8 cellular contexts compared by ENCODE assay signal in genomic region chr14:39168591-39168990, GRCh38. TPM values are rescaled to one million over a fixed set of nuclear protein-coding genes. Genes with fewer than 3 reads are reported as not detected.
DNase-seq lines count a peak whose midpoint lies in the region; ATAC-seq and TF ChIP-seq lines count a peak whose summit lies in the region.

No MANE protein-coding gene starts in this region.

- intact Hi-C loops in activated naive CD4-positive, alpha-beta T cell treated with anti-CD3 and anti-CD28 coated beads for 36 hours (cut with micrococcal nuclease): no loop called here

- POLR2A ChIA-PET in activated naive CD8-positive, alpha-beta T cell treated with anti-CD3 and anti-CD28 coated beads, Interleukin-2, amount 10 ng/mL, durations not matched to agents 7 days and 5 days (lab: Charles Lee): interaction anchor here (1.3 kb wide), 1 partner anchor 55 kb away, joined by 4 read pairs; no protein-coding TSS in a partner anchor

- no peaks in the 10 kb centered on the region for H3K9me3 ChIP-seq in subcutaneous abdominal adipose tissue (ENCODE audit: control insufficient read depth in 5 of 5, low read length in 5 of 5)

- no peak overlapping the region for H3K27ac ChIP-seq in subcutaneous abdominal adipose tissue (ENCODE audit: low read depth, low read length)

- no peak overlapping the region for H3K27ac Mint-ChIP-seq in activated naive CD4-positive, alpha-beta T cell treated with anti-CD3 and anti-CD28 coated beads for 36 hours
- peak overlapping the region in 1 of 2 donors; percentile 97 for H3K27ac Mint-ChIP-seq in activated naive CD4-positive, alpha-beta T cell treated with anti-CD3 and anti-CD28 coated beads, Interleukin-2, amount 50 U/mL, for 72 hours
- peak overlapping the region; percentile 30 for H3K27ac Mint-ChIP-seq in activated naive CD8-positive, alpha-beta T cell treated with anti-CD3 and anti-CD28 coated beads, Interleukin-2, amount 10 ng/mL, durations not matched to agents 7 days and 5 days

- H3K27me3 ChIP-seq in kidney epithelial cell (ENCODE audit: control insufficient read depth, insufficient read depth, low read length) (no peaks in the 10 kb centered on the region), subcutaneous abdominal adipose tissue (ENCODE audit: control insufficient read depth in 5 of 5, insufficient read depth in 4 of 5, low read length in 5 of 5) (no peaks in the 10 kb centered on the region)

- CTCF ChIA-PET in activated naive CD4-positive, alpha-beta T cell treated with anti-CD3 and anti-CD28 coated beads for 36 hours (lab: Charles Lee): no interaction called here

- no peak for ATAC-seq in activated naive CD4-positive, alpha-beta T cell treated with anti-CD3 and anti-CD28 coated beads, Interleukin-2, amount 50 U/mL, for 72 hours
- no peak for ATAC-seq in activated naive CD8-positive, alpha-beta T cell treated with anti-CD3 and anti-CD28 coated beads, Interleukin-2, amount 10 ng/mL, durations not matched to agents 7 days and 5 days (ENCODE audit: low read depth)
- no peak for ATAC-seq in GM18868 (IDR thresholded peaks at IDR 0.05; ENCODE audit: unreplicated experiment)

- H3K4me3 Mint-ChIP-seq in activated naive CD4-positive, alpha-beta T cell treated with anti-CD3 and anti-CD28 coated beads for 36 hours: peak overlapping the region; percentile 85
- H3K4me3 Mint-ChIP-seq in activated naive CD8-positive, alpha-beta T cell treated with anti-CD3 and anti-CD28 coated beads, Interleukin-2, amount 10 ng/mL, durations not matched to agents 7 days and 5 days: peak overlapping the region; percentile 86

- H3K4me3 ChIP-seq in kidney epithelial cell (ENCODE audit: low read depth, low read length) (peak overlapping the region; percentile 63), subcutaneous abdominal adipose tissue (ENCODE audit: low read depth in 1 of 5, low read length in 5 of 5) (peak overlapping the region; percentile 87 to 100 (median 98))

- no peaks in the 10 kb centered on the region for H3K9me3 Mint-ChIP-seq in activated naive CD4-positive, alpha-beta T cell treated with anti-CD3 and anti-CD28 coated beads for 36 hours
- H3K9me3 Mint-ChIP-seq in activated naive CD4-positive, alpha-beta T cell treated with anti-CD3 and anti-CD28 coated beads, Interleukin-2, amount 50 U/mL, for 72 hours: no peaks in the 10 kb centered on the region
- no peaks in the 10 kb centered on the region for H3K9me3 Mint-ChIP-seq in activated naive CD8-positive, alpha-beta T cell treated with anti-CD3 and anti-CD28 coated beads, Interleukin-2, amount 10 ng/mL, durations not matched to agents 7 days and 5 days

- H3K36me3 Mint-ChIP-seq in activated naive CD4-positive, alpha-beta T cell treated with anti-CD3 and anti-CD28 coated beads for 36 hours (ENCODE audit: low read depth): peaks cover 20% of the 10 kb centered on the region
- H3K36me3 Mint-ChIP-seq in activated naive CD4-positive, alpha-beta T cell treated with anti-CD3 and anti-CD28 coated beads, Interleukin-2, amount 50 U/mL, for 72 hours: peaks cover 17 to 21% of the 10 kb centered on the region in 2 donors
- peaks cover 13% of the 10 kb centered on the region for H3K36me3 Mint-ChIP-seq in activated naive CD8-positive, alpha-beta T cell treated with anti-CD3 and anti-CD28 coated beads, Interleukin-2, amount 10 ng/mL, durations not matched to agents 7 days and 5 days

- no peak for TF ChIP-seq CTCF in kidney epithelial cell (IDR thresholded peaks at IDR 0.05; ENCODE audit: insufficient read depth, low read length, poor library complexity, severe bottlenecking)

- DNase-seq in activated naive CD4-positive, alpha-beta T cell treated with anti-CD3 and anti-CD28 coated beads for 36 hours: no peak
- no peak for DNase-seq in activated naive CD4-positive, alpha-beta T cell treated with anti-CD3 and anti-CD28 coated beads, Interleukin-2, amount 50 U/mL, for 72 hours (ENCODE audit: low spot score in 2 of 2)
- no peak for DNase-seq in activated naive CD8-positive, alpha-beta T cell treated with anti-CD3 and anti-CD28 coated beads, Interleukin-2, amount 10 ng/mL, durations not matched to agents 7 days and 5 days
- DNase-seq in kidney epithelial cell (ENCODE audit: low read depth) (no peak), HuH-7 (ENCODE audit: low spot score) (no peak), Kasumi-1 (lab: John Stamatoyannopoulos, UW) (no peak)

- H3K9ac ChIP-seq in subcutaneous abdominal adipose tissue (ENCODE audit: low read length in 5 of 5): peak overlapping the region in 4 of 5 donors; percentile 86 to 99 (median 92)

- H3K4me1 ChIP-seq in subcutaneous abdominal adipose tissue (ENCODE audit: control insufficient read depth in 5 of 5, insufficient read depth in 5 of 5, low read length in 5 of 5): peaks cover 3 to 31% (median 26%) of the 10 kb centered on the region in 5 donors

- H3K36me3 ChIP-seq in kidney epithelial cell (ENCODE audit: control insufficient read depth, insufficient read depth, low read length): no peaks in the 10 kb centered on the region
- peaks cover 0 to 9% (median 0%) of the 10 kb centered on the region in 5 donors for H3K36me3 ChIP-seq in subcutaneous abdominal adipose tissue (ENCODE audit: control insufficient read depth in 5 of 5, insufficient read depth in 5 of 5, low read length in 5 of 5)

- peaks cover 45% of the 10 kb centered on the region for H3K4me1 Mint-ChIP-seq in activated naive CD4-positive, alpha-beta T cell treated with anti-CD3 and anti-CD28 coated beads for 36 hours (ENCODE audit: low read depth)
- peaks cover 32% of the 10 kb centered on the region for H3K4me1 Mint-ChIP-seq in activated naive CD8-positive, alpha-beta T cell treated with anti-CD3 and anti-CD28 coated beads, Interleukin-2, amount 10 ng/mL, durations not matched to agents 7 days and 5 days

- H3K27me3 Mint-ChIP-seq in activated naive CD4-positive, alpha-beta T cell treated with anti-CD3 and anti-CD28 coated beads for 36 hours (ENCODE audit: low read depth): no peaks in the 10 kb centered on the region
- H3K27me3 Mint-ChIP-seq in activated naive CD8-positive, alpha-beta T cell treated with anti-CD3 and anti-CD28 coated beads, Interleukin-2, amount 10 ng/mL, durations not matched to agents 7 days and 5 days: no peaks in the 10 kb centered on the region

RNA-seq across cellular contexts. Expression of gene TRAPPC6B, which starts 1.5 kb away (rescaled TPM):
- 10 to 100 TPM; 19.8 TPM for total RNA-seq in activated naive CD4-positive, alpha-beta T cell treated with anti-CD3 and anti-CD28 coated beads for 36 hours
- 10 to 100 TPM; 21.5 to 29.4 TPM for total RNA-seq in activated naive CD4-positive, alpha-beta T cell treated with anti-CD3 and anti-CD28 coated beads, Interleukin-2, amount 50 U/mL, for 72 hours
- 10 to 100 TPM; 30.9 to 34.3 TPM for total RNA-seq in activated naive CD8-positive, alpha-beta T cell treated with anti-CD3 and anti-CD28 coated beads, Interleukin-2, amount 10 ng/mL, durations not matched to agents 7 days and 5 days
- 27.9 and 29.5 TPM in 2 replicates for total RNA-seq in kidney epithelial cell

RNA-seq across cellular contexts. Expression of gene PNN, which starts 6.5 kb away (rescaled TPM):
- 100 to 1,000 TPM in 1 of 2 experiments, 10 to 100 TPM in 1; 99.6 to 100 TPM for total RNA-seq in activated naive CD4-positive, alpha-beta T cell treated with anti-CD3 and anti-CD28 coated beads for 36 hours
- 100 to 1,000 TPM; 114 to 122 TPM for total RNA-seq in activated naive CD4-positive, alpha-beta T cell treated with anti-CD3 and anti-CD28 coated beads, Interleukin-2, amount 50 U/mL, for 72 hours
- 100 to 1,000 TPM; 105 TPM for total RNA-seq in activated naive CD8-positive, alpha-beta T cell treated with anti-CD3 and anti-CD28 coated beads, Interleukin-2, amount 10 ng/mL, durations not matched to agents 7 days and 5 days
- 22.6 and 33.5 TPM in 2 replicates for total RNA-seq in kidney epithelial cell

RNA-seq across cellular contexts. Expression of gene GEMIN2, which starts 54.5 kb away (rescaled TPM):
- total RNA-seq in activated naive CD4-positive, alpha-beta T cell treated with anti-CD3 and anti-CD28 coated beads for 36 hours: 10 to 100 TPM; 20.7 to 22.7 TPM
- 10 to 100 TPM; 25.0 to 49.0 TPM for total RNA-seq in activated naive CD4-positive, alpha-beta T cell treated with anti-CD3 and anti-CD28 coated beads, Interleukin-2, amount 50 U/mL, for 72 hours
- 10 to 100 TPM; 23.1 to 24.9 TPM for total RNA-seq in activated naive CD8-positive, alpha-beta T cell treated with anti-CD3 and anti-CD28 coated beads, Interleukin-2, amount 10 ng/mL, durations not matched to agents 7 days and 5 days
- 19.7 and 20.3 TPM in 2 replicates for total RNA-seq in kidney epithelial cell
